ENCODE assay signal across 8 cellular contexts in genomic region chr1:223363057-223363855, GRCh38.
A peak's percentile ranks its signal among the peaks of the same experiment; 100 is the strongest.
DNase-seq lines count a peak whose midpoint lies in the region; ATAC-seq and TF ChIP-seq lines count a peak whose summit lies in the region.

No MANE protein-coding gene starts in this region.

- no peak for TF ChIP-seq POLR2A in GM18505 (IDR thresholded peaks at IDR 0.05; ENCODE audit: borderline replicate concordance, extremely low read depth, insufficient read depth, insufficient read length)

- ATAC-seq in stimulated activated effector memory CD8-positive, alpha-beta T cell treated with anti-CD3 and anti-CD28 coated beads, Interleukin-12 subunit alpha, Interleukin-12 subunit beta, amount 100 ng/mL, for 72 hours: peak; percentile 52
- ATAC-seq in HG02571 (IDR thresholded peaks at IDR 0.05; ENCODE audit: unreplicated experiment) (no peak), GM18505 (IDR thresholded peaks at IDR 0.05; ENCODE audit: unreplicated experiment) (no peak)

- H3K4me1 Mint-ChIP-seq in T-helper 1 cell treated with Interleukin-12 subunit alpha and Interleukin-12 subunit beta and Interleukin-4 antibody, amounts not matched to agents 30 μg/mL and 1 μg/mL, for 36 hours (ENCODE audit: low read depth): peaks cover 2% of the 10 kb centered on the region
- H3K4me1 Mint-ChIP-seq in stimulated activated effector memory CD8-positive, alpha-beta T cell treated with anti-CD3 and anti-CD28 coated beads, Interleukin-12 subunit alpha, Interleukin-12 subunit beta, amount 100 ng/mL, for 72 hours: peaks cover 11% of the 10 kb centered on the region

- H3K27ac Mint-ChIP-seq in T-helper 1 cell treated with Interleukin-12 subunit alpha and Interleukin-12 subunit beta and Interleukin-4 antibody, amounts not matched to agents 30 μg/mL and 1 μg/mL, for 36 hours: no peak overlapping the region
- no peak overlapping the region for H3K27ac Mint-ChIP-seq in stimulated activated effector memory CD8-positive, alpha-beta T cell treated with anti-CD3 and anti-CD28 coated beads, Interleukin-12 subunit alpha, Interleukin-12 subunit beta, amount 100 ng/mL, for 72 hours

- no peaks in the 10 kb centered on the region for H3K9me3 Mint-ChIP-seq in T-helper 1 cell treated with Interleukin-12 subunit alpha and Interleukin-12 subunit beta and Interleukin-4 antibody, amounts not matched to agents 30 μg/mL and 1 μg/mL, for 36 hours
- no peaks in the 10 kb centered on the region for H3K9me3 Mint-ChIP-seq in stimulated activated effector memory CD8-positive, alpha-beta T cell treated with anti-CD3 and anti-CD28 coated beads, Interleukin-12 subunit alpha, Interleukin-12 subunit beta, amount 100 ng/mL, for 72 hours

- no peaks in the 10 kb centered on the region for H3K36me3 Mint-ChIP-seq in T-helper 1 cell treated with Interleukin-12 subunit alpha and Interleukin-12 subunit beta and Interleukin-4 antibody, amounts not matched to agents 30 μg/mL and 1 μg/mL, for 36 hours (ENCODE audit: low read depth)
- no peaks in the 10 kb centered on the region for H3K36me3 Mint-ChIP-seq in stimulated activated effector memory CD8-positive, alpha-beta T cell treated with anti-CD3 and anti-CD28 coated beads, Interleukin-12 subunit alpha, Interleukin-12 subunit beta, amount 100 ng/mL, for 72 hours

- DNase-seq in NCI-H510A treated with DMSO at 0.1 percent for 48 hours (lab: John Stamatoyannopoulos, UW): peak; percentile 17
- no peak for DNase-seq in NCI-H510A (lab: John Stamatoyannopoulos, UW)
- peak; percentile 39 for DNase-seq in cerebellar cortex (ENCODE audit: low spot score)
- DNase-seq in left kidney (ENCODE audit: low read depth, low spot score): peak; percentile 64
- no peak for DNase-seq in stimulated activated effector memory CD8-positive, alpha-beta T cell treated with anti-CD3 and anti-CD28 coated beads, Interleukin-12 subunit alpha, Interleukin-12 subunit beta, amount 100 ng/mL, for 72 hours (ENCODE audit: low spot score in 2 of 2)

- peak overlapping the region; percentile 75 for H3K4me3 Mint-ChIP-seq in T-helper 1 cell treated with Interleukin-12 subunit alpha and Interleukin-12 subunit beta and Interleukin-4 antibody, amounts not matched to agents 30 μg/mL and 1 μg/mL, for 36 hours
- peak overlapping the region; percentile 70 for H3K4me3 Mint-ChIP-seq in stimulated activated effector memory CD8-positive, alpha-beta T cell treated with anti-CD3 and anti-CD28 coated beads, Interleukin-12 subunit alpha, Interleukin-12 subunit beta, amount 100 ng/mL, for 72 hours

- H3K27me3 Mint-ChIP-seq in T-helper 1 cell treated with Interleukin-12 subunit alpha and Interleukin-12 subunit beta and Interleukin-4 antibody, amounts not matched to agents 30 μg/mL and 1 μg/mL, for 36 hours (ENCODE audit: low read depth): peaks cover 66% of the 10 kb centered on the region

Comparison
In these comparisons a context has a peak if more than half of its experiments do, and no peak if none do; other contexts are left out.
1. DNase-seq: peak in NCI-H510A treated with DMSO at 0.1 percent for 48 hours (single experiment), cerebellar cortex (single experiment) and left kidney (single experiment); none in NCI-H510A (single experiment) and stimulated activated effector memory CD8-positive, alpha-beta T cell treated with anti-CD3 and anti-CD28 coated beads, Interleukin-12 subunit alpha, Interleukin-12 subunit beta, amount 100 ng/mL, for 72 hours (0 of 2).